In genomic region chr13:95614641-95615245, GRCh38 we compare ENCODE assay signal across 17 cellular contexts.
"Had no signal": no experiment of that assay in that cellular context is flagged by ENCODE, and none has a peak within 500 bp of the region (broad histone marks: within the 10 kb centered on the region; RNA-seq: fewer than 3 reads in every experiment).

No MANE protein-coding gene starts in this region.

- H3K4me1 ChIP-seq: heart right ventricle, sigmoid colon, suprapubic skin, upper lobe of right lung had no signal

- H3K9me3 Mint-ChIP-seq: activated CD4-positive, alpha-beta memory T cell treated with anti-CD3 and anti-CD28 coated beads for 36 hours; activated T-cell treated with anti-CD3 and anti-CD28 coated beads, Interleukin-2, amount 50 U/mL, for 4 hours; mesothelial cell of epicardium; T-helper 2 cell treated with Interferon-gamma antibody and Interleukin-4, amounts not matched to agents 5 μg/mL and 100 μg/mL, for 36 hours had no signal

- H3K4me3 Mint-ChIP-seq: activated CD4-positive, alpha-beta memory T cell treated with anti-CD3 and anti-CD28 coated beads for 36 hours; activated naive CD8-positive, alpha-beta T cell; activated T-cell treated with anti-CD3 and anti-CD28 coated beads, Interleukin-2, amount 50 U/mL, for 4 hours; mesothelial cell of epicardium; T-helper 2 cell treated with Interferon-gamma antibody and Interleukin-4, amounts not matched to agents 5 μg/mL and 100 μg/mL, for 36 hours had no signal

- H3K27me3 ChIP-seq: dorsolateral prefrontal cortex, heart right ventricle, sigmoid colon, suprapubic skin, upper lobe of right lung had no signal

- H3K9me3 ChIP-seq: heart right ventricle, sigmoid colon, suprapubic skin, upper lobe of right lung had no signal

- H3K4me3 ChIP-seq: dorsolateral prefrontal cortex, heart right ventricle, sigmoid colon, suprapubic skin, upper lobe of right lung had no signal

- H3K27ac Mint-ChIP-seq: activated CD4-positive, alpha-beta memory T cell treated with anti-CD3 and anti-CD28 coated beads for 36 hours; activated naive CD8-positive, alpha-beta T cell; T-helper 2 cell treated with Interferon-gamma antibody and Interleukin-4, amounts not matched to agents 5 μg/mL and 100 μg/mL, for 36 hours had no signal

- DNase-seq: activated CD4-positive, alpha-beta memory T cell treated with anti-CD3 and anti-CD28 coated beads for 36 hours; activated gamma-delta T cell; activated T-cell treated with anti-CD3 and anti-CD28 coated beads, Interleukin-2, amount 50 U/mL, for 4 hours; amygdala; dorsolateral prefrontal cortex; heart right ventricle; kidney; sigmoid colon; stimulated activated CD4-positive, alpha-beta T cell treated with anti-CD3 and anti-CD28 coated beads, Interleukin-2, amount 100 ng/mL, for 48 hours; stimulated activated naive CD8-positive, alpha-beta T cell treated with anti-CD3 and anti-CD28 coated beads, Interleukin-15, Interleukin-2, amounts not matched to agents 100 U/mL and 50 U/mL, for 24 hours; SW 1271; upper lobe of right lung had no signal

- FAIRE-seq: frontal cortex, kidney had no signal

- ATAC-seq: activated T-cell treated with anti-CD3 and anti-CD28 coated beads, Interleukin-2, amount 50 U/mL, for 4 hours; heart right ventricle; stimulated activated naive CD8-positive, alpha-beta T cell treated with anti-CD3 and anti-CD28 coated beads, Interleukin-15, Interleukin-2, amounts not matched to agents 100 U/mL and 50 U/mL, for 24 hours; upper lobe of right lung had no signal

- H3K36me3 ChIP-seq: upper lobe of right lung had no signal

- H3K4me1 Mint-ChIP-seq: mesothelial cell of epicardium had no signal

- H3K36me3 Mint-ChIP-seq: activated CD4-positive, alpha-beta memory T cell treated with anti-CD3 and anti-CD28 coated beads for 36 hours; activated naive CD8-positive, alpha-beta T cell had no signal

- H3K27ac ChIP-seq: dorsolateral prefrontal cortex, heart right ventricle, sigmoid colon, suprapubic skin, upper lobe of right lung had no signal
